Comparison of ENCODE assay signal across 27 cellular contexts in genomic region chr4:85455942-85456341, GRCh38.
"Had no signal": no experiment of that assay in that cellular context is flagged by ENCODE, and none has a peak within 500 bp of the region (broad histone marks: within the 10 kb centered on the region; RNA-seq: fewer than 3 reads in every experiment).

No MANE protein-coding gene starts in this region.

- H3K4me1 Mint-ChIP-seq: natural killer cell; stimulated activated effector memory CD8-positive, alpha-beta T cell treated with anti-CD3 and anti-CD28 coated beads, Interleukin-12 subunit alpha, Interleukin-12 subunit beta, amount 100 ng/mL, for 72 hours had no signal

- H3K27me3 ChIP-seq: neural progenitor cell, ovary, right lobe of liver, sigmoid colon, stomach, thyroid gland, tibial nerve, upper lobe of left lung, vagina had no signal

- DNase-seq: natural killer cell; occipital lobe; ovary; posterior cingulate gyrus; psoas muscle; right cardiac atrium; right lobe of liver; sigmoid colon; small intestine; stimulated activated CD4-positive, alpha-beta T cell treated with anti-CD3 and anti-CD28 coated beads, Interleukin-15, amount 100 ng/mL, for 24 hours; stimulated activated CD4-positive, alpha-beta T cell treated with anti-CD3 and anti-CD28 coated beads, Interleukin-2, amount 100 ng/mL, for 24 hours; stimulated activated CD4-positive, alpha-beta T cell treated with anti-CD3 and anti-CD28 coated beads, Interleukin-2, amount 100 ng/mL, for 48 hours; stimulated activated CD4-positive, alpha-beta T cell treated with anti-CD3 and anti-CD28 coated beads, Interleukin-4, amount 100 ng/mL, for 24 hours; stimulated activated naive CD4-positive, alpha-beta T cell treated with Interleukin-2 at 50 U/mL for 16 hours; stomach; thyroid gland; upper lobe of left lung had no signal

- H3K27ac ChIP-seq: neural progenitor cell, ovary, parathyroid adenoma, psoas muscle, right lobe of liver, sigmoid colon, stomach, thoracic aorta, thyroid gland, tibial nerve, upper lobe of left lung, vagina had no signal

- H3K4me3 ChIP-seq: neural progenitor cell, ovary, psoas muscle, right lobe of liver, sigmoid colon, stomach, thoracic aorta, thyroid gland, tibial nerve, upper lobe of left lung, vagina had no signal

- H3K27me3 Mint-ChIP-seq: progenitor cell of endocrine pancreas; stimulated activated naive CD8-positive, alpha-beta T cell treated with anti-CD3 and anti-CD28 coated beads, Interleukin-15, Interleukin-2, amounts not matched to agents 100 ng/mL and 50 ng/mL, for 24 hours had no signal

- H3K79me2 ChIP-seq: parathyroid adenoma had no signal

- H3K4me2 ChIP-seq: neural progenitor cell had no signal

- H3K27ac Mint-ChIP-seq: natural killer cell; nephron; neural progenitor cell; progenitor cell of endocrine pancreas; stimulated activated effector memory CD8-positive, alpha-beta T cell treated with anti-CD3 and anti-CD28 coated beads, Interleukin-12 subunit alpha, Interleukin-12 subunit beta, amount 100 ng/mL, for 72 hours; stimulated activated naive CD8-positive, alpha-beta T cell treated with anti-CD3 and anti-CD28 coated beads, Interleukin-15, Interleukin-2, amounts not matched to agents 100 ng/mL and 50 ng/mL, for 24 hours had no signal

- H3K36me3 Mint-ChIP-seq: natural killer cell; neural progenitor cell; stimulated activated effector memory CD8-positive, alpha-beta T cell treated with anti-CD3 and anti-CD28 coated beads, Interleukin-12 subunit alpha, Interleukin-12 subunit beta, amount 100 ng/mL, for 72 hours had no signal

- H3K9me3 Mint-ChIP-seq: neural progenitor cell; stimulated activated naive CD8-positive, alpha-beta T cell treated with anti-CD3 and anti-CD28 coated beads, Interleukin-15, Interleukin-2, amounts not matched to agents 100 ng/mL and 50 ng/mL, for 24 hours had no signal

- ATAC-seq: natural killer cell; psoas muscle; right cardiac atrium; right lobe of liver; stimulated activated effector memory CD8-positive, alpha-beta T cell treated with anti-CD3 and anti-CD28 coated beads, Interleukin-12 subunit alpha, Interleukin-12 subunit beta, amount 100 ng/mL, for 72 hours had no signal

- H3K9ac ChIP-seq: neural progenitor cell, parathyroid adenoma had no signal

- FAIRE-seq: small intestine, urothelium cell line had no signal

- H3K9me3 ChIP-seq: psoas muscle, right lobe of liver, sigmoid colon, stomach, thoracic aorta, thyroid gland, upper lobe of left lung, vagina had no signal

- H3K4me1 ChIP-seq: neural progenitor cell, parathyroid adenoma, psoas muscle, right lobe of liver, upper lobe of left lung had no signal

- H3K36me3 ChIP-seq: neural progenitor cell, ovary, right lobe of liver, sigmoid colon, stomach, thoracic aorta, thyroid gland, tibial nerve, upper lobe of left lung, vagina had no signal

- H3K4me3 Mint-ChIP-seq: natural killer cell; nephron; neural progenitor cell; stimulated activated effector memory CD8-positive, alpha-beta T cell treated with anti-CD3 and anti-CD28 coated beads, Interleukin-12 subunit alpha, Interleukin-12 subunit beta, amount 100 ng/mL, for 72 hours; stimulated activated naive CD8-positive, alpha-beta T cell treated with anti-CD3 and anti-CD28 coated beads, Interleukin-15, Interleukin-2, amounts not matched to agents 100 ng/mL and 50 ng/mL, for 24 hours had no signal

- H2AFZ ChIP-seq: neural progenitor cell, parathyroid adenoma had no signal
